In the genomic region with DNA sequence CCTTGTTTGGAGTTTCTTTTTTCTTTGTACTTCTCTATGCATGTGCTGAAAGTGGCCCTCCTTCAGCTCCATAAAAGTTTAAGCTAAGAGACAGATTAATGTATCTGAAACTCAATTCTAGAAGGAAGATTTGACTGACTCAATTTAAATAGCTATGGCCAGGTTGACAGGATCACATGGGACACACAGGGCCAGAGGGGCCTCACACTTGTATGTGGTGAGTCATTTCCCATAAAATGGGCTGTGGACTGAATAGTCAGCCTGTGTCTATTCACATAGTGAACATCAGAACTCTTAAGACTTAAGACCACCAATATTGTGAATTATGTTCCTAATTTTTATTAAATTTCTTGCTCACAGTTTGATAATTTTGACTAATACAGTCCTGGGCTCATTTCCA, we compare ENCODE assay signal across 17 cellular contexts. TPM values are rescaled to one million over a fixed set of nuclear protein-coding genes. Genes with fewer than 3 reads are reported as not detected.
A peak's percentile ranks its signal among the peaks of the same experiment; 100 is the strongest.
DNase-seq lines count a peak whose midpoint lies in the region; ATAC-seq and TF ChIP-seq lines count a peak whose summit lies in the region.
"Had no signal": no experiment of that assay in that cellular context is flagged by ENCODE, and none has a peak within 500 bp of the region (broad histone marks: within the 10 kb centered on the region; RNA-seq: fewer than 3 reads in every experiment).

No MANE protein-coding gene starts in this region.

- DNase-seq in EL = peak; percentile 35
- DNase-seq in NB4 (ENCODE audit: low read depth) = peak; percentile 34
- peak; percentile 6 to 36 for DNase-seq in cardiac fibroblast (ENCODE audit: low read depth in 2 of 2)
- DNase-seq in lung microvascular endothelial cell (ENCODE audit: low read depth in 2 of 2) = peak; percentile 11 to 40
- DNase-seq in activated naive CD8-positive, alpha-beta T cell treated with anti-CD3 and anti-CD28 coated beads, Interleukin-2, amount 50 U/mL, for 24 hours = no peak
- DNase-seq in head of caudate nucleus = no peak
- DNase-seq in activated T-cell treated with anti-CD3 and anti-CD28 coated beads, Interleukin-2, amount 50 U/mL, for 24 hours = no peak
- DNase-seq in SIG-M5 (lab: John Stamatoyannopoulos, UW) = no peak
- DNase-seq: CD8-positive, alpha-beta memory T cell; cerebellar nuclear complex; endodermal cell; gastrocnemius medialis; GOT3; NCI-H82 had no signal

- no peak overlapping the region for H3K27ac Mint-ChIP-seq in activated naive CD8-positive, alpha-beta T cell treated with anti-CD3 and anti-CD28 coated beads, Interleukin-2, amount 50 U/mL, for 24 hours
- H3K27ac Mint-ChIP-seq in activated T-cell treated with anti-CD3 and anti-CD28 coated beads, Interleukin-2, amount 50 U/mL, for 24 hours = no peak overlapping the region
- H3K27ac Mint-ChIP-seq: activated T-helper 1 cell treated with anti-CD3 and anti-CD28 coated beads, Interleukin-12 subunit alpha, Interleukin-12 subunit beta, Interleukin-2, Interleukin-4 antibody, amounts not matched to agents 30 ng/mL and 10 ng/mL and 1 ng/mL, durations not matched to agents 14 hours and 24 hours and 36 hours; CD8-positive, alpha-beta memory T cell; endodermal cell had no signal

- intact Hi-C loops in head of caudate nucleus (cut with DNase I) = no loop called here

- no peak for TF ChIP-seq POLR2A in NB4 (IDR thresholded peaks at IDR 0.05; ENCODE audit: extremely low read depth, insufficient read length)

- no peaks in the 10 kb centered on the region for H3K4me1 Mint-ChIP-seq in activated naive CD8-positive, alpha-beta T cell treated with anti-CD3 and anti-CD28 coated beads, Interleukin-2, amount 50 U/mL, for 24 hours
- H3K4me1 Mint-ChIP-seq in activated T-cell treated with anti-CD3 and anti-CD28 coated beads, Interleukin-2, amount 50 U/mL, for 24 hours (ENCODE audit: low read depth) = no peaks in the 10 kb centered on the region
- H3K4me1 Mint-ChIP-seq: CD8-positive, alpha-beta memory T cell; endodermal cell had no signal

- H3K27me3 Mint-ChIP-seq in activated naive CD8-positive, alpha-beta T cell treated with anti-CD3 and anti-CD28 coated beads, Interleukin-2, amount 50 U/mL, for 24 hours = no peaks in the 10 kb centered on the region
- H3K27me3 Mint-ChIP-seq in activated T-cell treated with anti-CD3 and anti-CD28 coated beads, Interleukin-2, amount 50 U/mL, for 24 hours = no peaks in the 10 kb centered on the region

- ATAC-seq in activated naive CD8-positive, alpha-beta T cell treated with anti-CD3 and anti-CD28 coated beads, Interleukin-2, amount 50 U/mL, for 24 hours = no peak
- ATAC-seq: gastrocnemius medialis, GM12878 had no signal

- H3K4me3 ChIP-seq in NB4 (ENCODE audit: low read depth, low read length) = no peak overlapping the region
- H3K4me3 ChIP-seq in cardiac fibroblast (replicated peaks in 1 of 2; ENCODE audit: low read depth in 2 of 2, low read length in 2 of 2) = no peak overlapping the region
- H3K4me3 ChIP-seq: gastrocnemius medialis, GM12878 had no signal

- no peak for TF ChIP-seq CTCF in NB4 (IDR thresholded peaks at IDR 0.05; ENCODE audit: low read depth, low read length)
- TF ChIP-seq CTCF in cardiac fibroblast (IDR thresholded peaks at IDR 0.05; ENCODE audit: low read depth, low read length) = no peak

- no peak overlapping the region for H3K4me3 Mint-ChIP-seq in activated naive CD8-positive, alpha-beta T cell treated with anti-CD3 and anti-CD28 coated beads, Interleukin-2, amount 50 U/mL, for 24 hours
- no peak overlapping the region for H3K4me3 Mint-ChIP-seq in activated T-cell treated with anti-CD3 and anti-CD28 coated beads, Interleukin-2, amount 50 U/mL, for 24 hours
- H3K4me3 Mint-ChIP-seq: activated T-helper 1 cell treated with anti-CD3 and anti-CD28 coated beads, Interleukin-12 subunit alpha, Interleukin-12 subunit beta, Interleukin-2, Interleukin-4 antibody, amounts not matched to agents 30 ng/mL and 10 ng/mL and 1 ng/mL, durations not matched to agents 14 hours and 24 hours and 36 hours; CD8-positive, alpha-beta memory T cell; endodermal cell had no signal

- H3K36me3 Mint-ChIP-seq in activated naive CD8-positive, alpha-beta T cell treated with anti-CD3 and anti-CD28 coated beads, Interleukin-2, amount 50 U/mL, for 24 hours (ENCODE audit: low read depth) = no peaks in the 10 kb centered on the region
- H3K36me3 Mint-ChIP-seq in activated T-cell treated with anti-CD3 and anti-CD28 coated beads, Interleukin-2, amount 50 U/mL, for 24 hours (ENCODE audit: low read depth) = no peaks in the 10 kb centered on the region
- H3K36me3 Mint-ChIP-seq: CD8-positive, alpha-beta memory T cell had no signal

- no peaks in the 10 kb centered on the region for H3K9me3 Mint-ChIP-seq in activated naive CD8-positive, alpha-beta T cell treated with anti-CD3 and anti-CD28 coated beads, Interleukin-2, amount 50 U/mL, for 24 hours
- H3K9me3 Mint-ChIP-seq in activated T-cell treated with anti-CD3 and anti-CD28 coated beads, Interleukin-2, amount 50 U/mL, for 24 hours = peaks cover 1% of the 10 kb centered on the region
- H3K9me3 Mint-ChIP-seq: activated T-helper 1 cell treated with anti-CD3 and anti-CD28 coated beads, Interleukin-12 subunit alpha, Interleukin-12 subunit beta, Interleukin-2, Interleukin-4 antibody, amounts not matched to agents 30 ng/mL and 10 ng/mL and 1 ng/mL, durations not matched to agents 14 hours and 24 hours and 36 hours; endodermal cell had no signal

RNA-seq across cellular contexts. Expression of a gene that starts 45.7 kb away (rescaled TPM):
- 1.8 and 7.6 TPM in 2 replicates for total RNA-seq in lung microvascular endothelial cell
- total RNA-seq: mesenteric fat pad had no signal

Comparison
In these comparisons a context has a peak if more than half of its experiments do, and no peak if none do; other contexts are left out.
1. DNase-seq: peak in EL (single experiment), NB4 (single experiment), cardiac fibroblast (2 of 2) and lung microvascular endothelial cell (2 of 2); none in activated naive CD8-positive, alpha-beta T cell treated with anti-CD3 and anti-CD28 coated beads, Interleukin-2, amount 50 U/mL, for 24 hours (single experiment), head of caudate nucleus (0 of 42), activated T-cell treated with anti-CD3 and anti-CD28 coated beads, Interleukin-2, amount 50 U/mL, for 24 hours (single experiment) and SIG-M5 (single experiment).